In genomic region chr2:237859533-237860272, GRCh38 we compare ENCODE assay signal across 8 cellular contexts. TPM values are rescaled to one million over a fixed set of nuclear protein-coding genes. Genes with fewer than 3 reads are reported as not detected.
DNase-seq lines count a peak whose midpoint lies in the region; ATAC-seq and TF ChIP-seq lines count a peak whose summit lies in the region.

TSS of gene RAMP1 (plus strand) at chr2:237859623. CDS start at chr2:237859676, 53 bp downstream.

- H3K27ac Mint-ChIP-seq in Calu3 (ENCODE audit: unreplicated experiment), result peak within 1 kb of the TSS; percentile 47
- no peak within 1 kb of the TSS for H3K27ac Mint-ChIP-seq in central memory CD8-positive, alpha-beta T cell (ENCODE audit: low read depth)
- H3K27ac Mint-ChIP-seq in stimulated activated naive CD8-positive, alpha-beta T cell treated with anti-CD3 and anti-CD28 coated beads, Interleukin-15, amount 100 ng/mL, for 72 hours, result peak within 1 kb of the TSS; percentile 63 to 66

- TF ChIP-seq CTCF in Calu3 (IDR thresholded peaks at IDR 0.05; ENCODE audit: unreplicated experiment), result no peak

- peaks cover 33% of the 10 kb centered on the region for H3K36me3 Mint-ChIP-seq in Calu3 (ENCODE audit: insufficient read depth, unreplicated experiment)
- H3K36me3 Mint-ChIP-seq in central memory CD8-positive, alpha-beta T cell (ENCODE audit: insufficient read depth), result peaks cover 3% of the 10 kb centered on the region

- no TSS peak for BruUV-seq in Calu3 (replicated peaks; lab: Mats Ljungman, UMichigan)

- no peaks in the 10 kb centered on the region for H3K9me3 Mint-ChIP-seq in Calu3 (ENCODE audit: low read depth, unreplicated experiment)
- H3K9me3 Mint-ChIP-seq in central memory CD8-positive, alpha-beta T cell, result no peaks in the 10 kb centered on the region
- H3K9me3 Mint-ChIP-seq in stimulated activated naive CD8-positive, alpha-beta T cell treated with anti-CD3 and anti-CD28 coated beads, Interleukin-15, amount 100 ng/mL, for 72 hours, result no peaks in the 10 kb centered on the region

- CTCF ChIA-PET in Calu3 (lab: Charles Lee), result interaction anchor here (0.6 kb wide), 2 partner anchors 118 to 431 kb away, joined by 4 to 5 read pairs; no protein-coding TSS in a partner anchor

- ATAC-seq in central memory CD8-positive, alpha-beta T cell (replicated peaks; ENCODE audit: extremely low read depth, poor library complexity, severe bottlenecking), result no peak
- ATAC-seq in left colon (peak; percentile 28), HG03196 (IDR thresholded peaks at IDR 0.05; ENCODE audit: unreplicated experiment) (no peak), GM18511 (IDR thresholded peaks at IDR 0.05; ENCODE audit: unreplicated experiment) (no peak), HG03039 (IDR thresholded peaks at IDR 0.05; ENCODE audit: unreplicated experiment) (no peak)
- ATAC-seq in stimulated activated naive CD8-positive, alpha-beta T cell treated with anti-CD3 and anti-CD28 coated beads, Interleukin-15, amount 100 ng/mL, for 72 hours, result peak; percentile 66

- intact Hi-C loops in Calu3 (cut with micrococcal nuclease; ENCODE audit: unreplicated experiment), result loop anchor here (5.0 to 10.0 kb wide), 3 partner anchors 65 to 405 kb away; no protein-coding TSS in a partner anchor
- intact Hi-C loops in left colon (cut with DNase I, micrococcal nuclease), result loop anchor here in 1 of 2 donors (10.0 kb wide), 1 partner anchor 405 kb away; no protein-coding TSS in a partner anchor

- DNase-seq in Calu3 (peak; percentile 26), NCI-H2171 treated with DMSO at 0.1 percent for 48 hours (lab: John Stamatoyannopoulos, UW) (peak; percentile 47), left colon (peak in 1 of 2 donors; percentile 30)
- DNase-seq in central memory CD8-positive, alpha-beta T cell (ENCODE audit: low spot score in 2 of 2), result no peak
- DNase-seq in stimulated activated naive CD8-positive, alpha-beta T cell treated with anti-CD3 and anti-CD28 coated beads, Interleukin-15, amount 100 ng/mL, for 72 hours, result peak in 1 of 2 donors; percentile 27

- H3K27me3 Mint-ChIP-seq in Calu3 (ENCODE audit: unreplicated experiment), result peaks cover 43% of the 10 kb centered on the region
- peaks cover 60% of the 10 kb centered on the region for H3K27me3 Mint-ChIP-seq in central memory CD8-positive, alpha-beta T cell
- peaks cover 76% of the 10 kb centered on the region for H3K27me3 Mint-ChIP-seq in stimulated activated naive CD8-positive, alpha-beta T cell treated with anti-CD3 and anti-CD28 coated beads, Interleukin-15, amount 100 ng/mL, for 72 hours

- H3K4me1 Mint-ChIP-seq in Calu3 (ENCODE audit: low read depth, unreplicated experiment), result peaks cover 35% of the 10 kb centered on the region
- peaks cover 8% of the 10 kb centered on the region for H3K4me1 Mint-ChIP-seq in central memory CD8-positive, alpha-beta T cell
- peaks cover 18% of the 10 kb centered on the region for H3K4me1 Mint-ChIP-seq in stimulated activated naive CD8-positive, alpha-beta T cell treated with anti-CD3 and anti-CD28 coated beads, Interleukin-15, amount 100 ng/mL, for 72 hours

- H3K4me3 Mint-ChIP-seq in Calu3 (ENCODE audit: low read depth, unreplicated experiment), result peak within 1 kb of the TSS; percentile 67
- H3K4me3 Mint-ChIP-seq in central memory CD8-positive, alpha-beta T cell, result peak within 1 kb of the TSS; percentile 37
- H3K4me3 Mint-ChIP-seq in stimulated activated naive CD8-positive, alpha-beta T cell treated with anti-CD3 and anti-CD28 coated beads, Interleukin-15, amount 100 ng/mL, for 72 hours, result peak within 1 kb of the TSS; percentile 66 to 77

RNA-seq across cellular contexts. Expression of gene RAMP1, which starts in this region (rescaled TPM):
- total RNA-seq in Calu3 (2022), result 9.6 and 9.8 TPM in 2 replicates
- 10 to 100 TPM in 1 of 2 donors, 1 to 10 TPM in 1; 1.8 to 24.8 TPM for total RNA-seq in left colon

Comparison
In these comparisons a context has a peak if more than half of its experiments do, and no peak if none do; other contexts are left out.
1. DNase-seq: peak in Calu3 (single experiment) and NCI-H2171 treated with DMSO at 0.1 percent for 48 hours (single experiment); none in central memory CD8-positive, alpha-beta T cell (0 of 2).
2. ATAC-seq: peak in left colon (single experiment) and stimulated activated naive CD8-positive, alpha-beta T cell treated with anti-CD3 and anti-CD28 coated beads, Interleukin-15, amount 100 ng/mL, for 72 hours (single experiment); none in central memory CD8-positive, alpha-beta T cell (single experiment), HG03196 (single experiment), GM18511 (single experiment) and HG03039 (single experiment).
3. Peak in every context shown above with its lines, with median percentiles within 50 percentile points of each other: H3K4me3 Mint-ChIP-seq.